9 cellular contexts compared by ENCODE assay signal in genomic region chr13:24459234-24459633, GRCh38. TPM values are rescaled to one million over a fixed set of nuclear protein-coding genes. Genes with fewer than 3 reads are reported as not detected.
A peak's percentile ranks its signal among the peaks of the same experiment; 100 is the strongest.
DNase-seq lines count a peak whose midpoint lies in the region; ATAC-seq and TF ChIP-seq lines count a peak whose summit lies in the region.
"Had no signal": no experiment of that assay in that cellular context is flagged by ENCODE, and none has a peak within 500 bp of the region (broad histone marks: within the 10 kb centered on the region; RNA-seq: fewer than 3 reads in every experiment).

No MANE protein-coding gene starts in this region.

- peaks cover 3 to 7% of the 10 kb centered on the region in 2 experiments for H3K4me1 Mint-ChIP-seq in H9

- H4K91ac ChIP-seq in H9 (ENCODE audit: insufficient read length, low read depth, low read length) = no peak overlapping the region

- no peak overlapping the region for H2BK120ac ChIP-seq in H9 (ENCODE audit: low read depth, low read length, poor library complexity, severe bottlenecking)

- no peak overlapping the region for H3K23ac ChIP-seq in H9 (ENCODE audit: insufficient read length, low read depth, low read length)

- H3K36me3 ChIP-seq in SJSA1 (peaks cover 62% of the 10 kb centered on the region), hepatocyte (replicated peaks; ENCODE audit: insufficient read depth, low read depth) (no peaks in the 10 kb centered on the region)

- H3K27me3 ChIP-seq in SJSA1 (replicated peaks) = no peaks in the 10 kb centered on the region
- H3K27me3 ChIP-seq in hepatocyte = no peaks in the 10 kb centered on the region
- H3K27me3 ChIP-seq in H9 (ENCODE audit: insufficient read depth, low read length) = no peaks in the 10 kb centered on the region
- H3K27me3 ChIP-seq: Peyer's patch had no signal

- no peak overlapping the region for H3K56ac ChIP-seq in H9 (ENCODE audit: insufficient read length, low read depth, low read length)

- H2BK20ac ChIP-seq in H9 (ENCODE audit: low read depth, low read length, poor library complexity, severe bottlenecking) = no peak overlapping the region

- TF ChIP-seq CTCF in GM20000 (IDR thresholded peaks at IDR 0.05; ENCODE audit: extremely low read depth, missing control alignments) = no peak
- no peak for TF ChIP-seq CTCF in hepatocyte (IDR thresholded peaks at IDR 0.05; ENCODE audit: poor library complexity)
- no peak for TF ChIP-seq CTCF in H9 (conservative IDR thresholded peaks at IDR 0.05)

- H3K4ac ChIP-seq in H9 (ENCODE audit: low read depth, low read length) = no peak overlapping the region

- H3K79me1 ChIP-seq in H9 (ENCODE audit: insufficient read depth, low read depth, low read length, poor library complexity, severe bottlenecking) = no peaks in the 10 kb centered on the region

- H2BK15ac ChIP-seq in H9 (ENCODE audit: low read depth, low read length) = no peak overlapping the region

- peaks cover 19% of the 10 kb centered on the region for H3K4me1 ChIP-seq in SJSA1 (replicated peaks)
- no peaks in the 10 kb centered on the region for H3K4me1 ChIP-seq in hepatocyte (ENCODE audit: insufficient read depth)
- H3K4me1 ChIP-seq in H9 (ENCODE audit: insufficient read depth, low read length) = no peaks in the 10 kb centered on the region
- H3K4me1 ChIP-seq: Peyer's patch had no signal

- 44% methylated on average over 2 of the region's 2 CpGs for WGBS in hepatocyte (ENCODE audit: low lambda C conversion rate, missing lambda C conversion rate)
- WGBS in H9 (ENCODE audit: extremely low coverage, insufficient read length, low lambda C conversion rate) = no CpG with 5 or more reads among the region's 2 CpGs

- H4K8ac ChIP-seq in H9 (replicated peaks; ENCODE audit: insufficient read length, low read depth, low read length) = no peak overlapping the region

- no peak for ATAC-seq in HG02763 (IDR thresholded peaks at IDR 0.05; ENCODE audit: unreplicated experiment)

- DNase-seq in GM03348 (ENCODE audit: low spot score) (peak; percentile 76), GM20000 (ENCODE audit: low spot score) (peak; percentile 59), SJSA1 (ENCODE audit: low read depth in 1 of 2, low spot score in 2 of 2) (peak in 1 of 2 experiments; percentile 2), hepatocyte (ENCODE audit: low spot score) (no peak), SW480 (ENCODE audit: low spot score) (no peak), activated gamma-delta T cell (lab: John Stamatoyannopoulos, UW) (no peak), H9 (no peak)
- DNase-seq: Peyer's patch had no signal

- no peak overlapping the region for H3K18ac ChIP-seq in H9 (ENCODE audit: insufficient read length, low read depth, low read length)

- H3K9me3 Mint-ChIP-seq in H9 = no peaks in the 10 kb centered on the region

- H2AFZ ChIP-seq in hepatocyte (no peak overlapping the region), H9 (ENCODE audit: low read length) (no peak overlapping the region)

- no peak overlapping the region for H3T11ph ChIP-seq in H9 (ENCODE audit: low read length)

- H3K4me2 ChIP-seq in hepatocyte (peak overlapping the region; percentile 8), H9 (ENCODE audit: insufficient read depth, insufficient read length, low read length) (no peak overlapping the region)

- no peak overlapping the region for H3K27ac Mint-ChIP-seq in H9

- H3K9me3 ChIP-seq in SJSA1 (replicated peaks) = no peaks in the 10 kb centered on the region
- no peaks in the 10 kb centered on the region for H3K9me3 ChIP-seq in hepatocyte (ENCODE audit: low read depth)
- H3K9me3 ChIP-seq in H9 (ENCODE audit: control insufficient read depth, low read depth, low read length) = no peaks in the 10 kb centered on the region
- H3K9me3 ChIP-seq: Peyer's patch had no signal

- no peak overlapping the region for H4K5ac ChIP-seq in H9 (ENCODE audit: insufficient read length, low read depth, low read length)

- peaks cover 24 to 45% (median 38%) of the 10 kb centered on the region in 3 experiments; a peak in 6 of 7 replicates for H3K36me3 Mint-ChIP-seq in H9 (ENCODE audit: insufficient read depth in 1 of 3, low read depth in 3 of 3)

- no peak overlapping the region for H2BK12ac ChIP-seq in H9 (ENCODE audit: insufficient read length, low read depth, low read length)

- H3K23me2 ChIP-seq in H9 (ENCODE audit: insufficient read length, low read depth, low read length, poor library complexity, severe bottlenecking) = no peaks in the 10 kb centered on the region

- no peak overlapping the region for H2AK5ac ChIP-seq in H9 (ENCODE audit: insufficient read length, low read length)

- H3K9ac ChIP-seq in H9 (ENCODE audit: extremely low read depth, insufficient read length, low read length) = no peak overlapping the region

- H3K14ac ChIP-seq in H9 (ENCODE audit: insufficient read depth, low read length) = no peak overlapping the region

- H3K4me3 Mint-ChIP-seq in H9 = no peak overlapping the region

- no peaks in the 10 kb centered on the region for H4K20me1 ChIP-seq in hepatocyte (ENCODE audit: insufficient read depth, poor library complexity, severe bottlenecking)
- no peaks in the 10 kb centered on the region for H4K20me1 ChIP-seq in H9 (ENCODE audit: control insufficient read depth, insufficient read depth, insufficient read length)

- H3K4me3 ChIP-seq in SJSA1 (no peak overlapping the region), hepatocyte (no peak overlapping the region)
- H3K4me3 ChIP-seq: Peyer's patch had no signal

- no peak overlapping the region for H2BK5ac ChIP-seq in H9 (ENCODE audit: insufficient read length, low read length)

- no peaks in the 10 kb centered on the region for H3K9me2 ChIP-seq in hepatocyte (replicated peaks; ENCODE audit: insufficient read depth)

- peak overlapping the region; percentile 23 for H3K27ac ChIP-seq in SJSA1
- H3K27ac ChIP-seq in hepatocyte = peak overlapping the region; percentile 54
- no peak overlapping the region for H3K27ac ChIP-seq in H9 (ENCODE audit: insufficient read length, low read depth, low read length)
- H3K27ac ChIP-seq: Peyer's patch had no signal

- H3K79me2 ChIP-seq in hepatocyte = no peaks in the 10 kb centered on the region
- no peaks in the 10 kb centered on the region for H3K79me2 ChIP-seq in H9 (ENCODE audit: insufficient read depth, low read length)

- no peaks in the 10 kb centered on the region for H3K27me3 Mint-ChIP-seq in H9 (ENCODE audit: low read depth)

RNA-seq across cellular contexts. Expression of gene PARP4, which starts 53.3 kb away (rescaled TPM):
- 32.6 and 51.2 TPM in 2 replicates for total RNA-seq in SJSA1 (2014; rRNA removed; shearing (Covaris generic))
- total RNA-seq in hepatocyte = 49.5 and 50.7 TPM in 2 replicates
- polyA plus RNA-seq in hepatocyte = 19.5 and 21.6 TPM in 2 replicates
- total RNA-seq in H9 (2021) = 25.9 and 26.2 TPM in 2 replicates

Comparison
In these comparisons a context has a peak if more than half of its experiments do, and no peak if none do; other contexts are left out.
1. DNase-seq: peak in GM03348 (single experiment) and GM20000 (single experiment); none in hepatocyte (single experiment), SW480 (single experiment), activated gamma-delta T cell (single experiment) and H9 (single experiment).